Comparison of ENCODE assay signal across 14 cellular contexts in the genomic region with DNA sequence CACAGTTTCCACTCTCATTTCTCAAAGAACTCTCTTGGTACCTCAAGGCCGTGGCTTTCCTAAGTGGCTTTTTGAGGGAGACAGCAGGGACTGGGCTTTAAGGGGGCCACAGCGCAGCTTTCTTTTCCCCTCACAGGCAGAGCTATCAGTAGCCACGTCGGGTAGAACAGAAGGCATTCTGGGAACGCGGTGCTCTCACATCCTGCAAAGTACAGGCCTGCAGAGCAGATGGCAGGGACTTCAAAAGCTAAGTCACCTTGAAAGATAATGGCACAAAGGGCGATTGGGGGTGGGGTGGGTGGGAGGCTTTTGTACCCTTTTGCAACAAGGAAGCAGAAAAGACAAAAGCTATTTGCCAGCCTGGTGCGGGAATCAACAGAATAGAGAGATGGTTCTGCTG.
"Had no signal": no experiment of that assay in that cellular context is flagged by ENCODE, and none has a peak within 500 bp of the region (broad histone marks: within the 10 kb centered on the region; RNA-seq: fewer than 3 reads in every experiment).

No MANE protein-coding gene starts in this region.

- H3K27ac ChIP-seq: esophagus squamous epithelium, ovary, right lobe of liver, suprapubic skin, transverse colon, vagina had no signal

- DNase-seq: activated CD4-positive, alpha-beta T cell treated with anti-CD3 and anti-CD28 coated beads, Interleukin-2, amount 50 U/mL, for 48 hours; effector memory CD4-positive, alpha-beta T cell; esophagus squamous epithelium; mesenchymal stem cell; natural killer cell; ovary; right lobe of liver; small intestine; stimulated activated CD4-positive, alpha-beta T cell treated with anti-CD3 and anti-CD28 coated beads, Interleukin-15, amount 100 ng/mL, for 24 hours; stimulated activated CD4-positive, alpha-beta T cell treated with anti-CD3 and anti-CD28 coated beads, Interleukin-2, amount 100 ng/mL, for 48 hours; stimulated activated naive CD8-positive, alpha-beta T cell treated with anti-CD3 and anti-CD28 coated beads, Interleukin-15, amount 100 ng/mL, for 72 hours; transverse colon had no signal

- H3K4me3 ChIP-seq: esophagus squamous epithelium, ovary, right lobe of liver, suprapubic skin, transverse colon, vagina had no signal

- H3K9me3 ChIP-seq: esophagus squamous epithelium, ovary, right lobe of liver, suprapubic skin, transverse colon, vagina had no signal

- H3K27me3 ChIP-seq: esophagus squamous epithelium, ovary, right lobe of liver, suprapubic skin, transverse colon, vagina had no signal

- H3K36me3 ChIP-seq: ovary, suprapubic skin, transverse colon, vagina had no signal
